ENCODE assay signal across 9 cellular contexts in genomic region chr21:17491716-17492414, GRCh38. TPM values are rescaled to one million over a fixed set of nuclear protein-coding genes. Genes with fewer than 3 reads are reported as not detected.
A peak's percentile ranks its signal among the peaks of the same experiment; 100 is the strongest.
DNase-seq lines count a peak whose midpoint lies in the region; ATAC-seq and TF ChIP-seq lines count a peak whose summit lies in the region.
"Had no signal": no experiment of that assay in that cellular context is flagged by ENCODE, and none has a peak within 500 bp of the region (broad histone marks: within the 10 kb centered on the region; RNA-seq: fewer than 3 reads in every experiment).

No MANE protein-coding gene starts in this region.

- H3K27me3 ChIP-seq in MG63 (no peaks in the 10 kb centered on the region; the same call in 1 of the 2 replicates), brain microvascular endothelial cell (replicated peaks) (no peaks in the 10 kb centered on the region), testis (no peaks in the 10 kb centered on the region)

- TF ChIP-seq POLR2A in testis (IDR thresholded peaks at IDR 0.05): no peak

- H3K27ac ChIP-seq in brain microvascular endothelial cell: peak overlapping the region; percentile 73
- no peak overlapping the region for H3K27ac ChIP-seq in testis

- ATAC-seq in GM18502 (IDR thresholded peaks at IDR 0.05; ENCODE audit: poor library complexity, unreplicated experiment) (peak; percentile 66), GM21576 (IDR thresholded peaks at IDR 0.05; ENCODE audit: unreplicated experiment) (no peak)
- ATAC-seq: WTC11 had no signal

- no peak for TF ChIP-seq CTCF in brain microvascular endothelial cell (IDR thresholded peaks at IDR 0.05; ENCODE audit: low read depth, low read length, missing control alignments)
- TF ChIP-seq CTCF in testis (IDR thresholded peaks at IDR 0.05): no peak

- H3K4me3 ChIP-seq in MG63 (no peak overlapping the region), brain microvascular endothelial cell (ENCODE audit: low read depth, low read length) (no peak overlapping the region), testis (no peak overlapping the region)

- in situ Hi-C loops in brain microvascular endothelial cell (cut with HindIII; ENCODE audit: low pct_ligation_motif_present, low sequenced_read_pairs): no loop called here

- H3K4me1 ChIP-seq in testis: no peaks in the 10 kb centered on the region

- no peaks in the 10 kb centered on the region for H3K9me3 ChIP-seq in MG63
- no peaks in the 10 kb centered on the region for H3K9me3 ChIP-seq in testis

- H3K36me3 ChIP-seq in MG63 (no peaks in the 10 kb centered on the region), brain microvascular endothelial cell (replicated peaks) (no peaks in the 10 kb centered on the region), testis (ENCODE audit: low read depth, missing control alignments) (no peaks in the 10 kb centered on the region)

- intact Hi-C loops in testis (cut with DNase I; ENCODE audit: low total_unique reads): no loop called here

- DNase-seq in MG63 (peak; percentile 84), brain microvascular endothelial cell (peak; percentile 98), renal cortical epithelial cell (ENCODE audit: low read depth) (peak; percentile 100), testis (no peak), NCI-H1930 (lab: John Stamatoyannopoulos, UW) (no peak), NCI-H1105 (lab: John Stamatoyannopoulos, UW) (no peak)

- WGBS in testis, 2 donors: 61 to 67% methylated on average over 7 of the region's 7 CpGs

RNA-seq across cellular contexts. Expression of gene CXADR, which starts 21.0 kb away (rescaled TPM):
- 0.12 and 2.7 TPM in 2 replicates for total RNA-seq in MG63 (2014; rRNA removed; shearing (Covaris generic); ENCODE audit: low replicate concordance)
- total RNA-seq in renal cortical epithelial cell: 49.0 and 86.1 TPM in 2 replicates
- total RNA-seq in testis: 10 to 100 TPM; 65.4 to 87.0 TPM
- polyA plus RNA-seq in testis (ENCODE audit: insufficient read depth, low read depth, low replicate concordance): 17.6 TPM

Comparison
In these comparisons a context has a peak if more than half of its experiments do, and no peak if none do; other contexts are left out.
1. DNase-seq: peak in MG63 (single experiment), brain microvascular endothelial cell (single experiment) and renal cortical epithelial cell (single experiment); none in testis (single experiment), NCI-H1930 (0 of 2) and NCI-H1105 (single experiment).
2. RNA of gene CXADR, which starts 21.0 kb away (total RNA-seq): 65.4 to 87.0 TPM in testis and 49.0 to 86.1 TPM in renal cortical epithelial cell; 0.12 to 2.7 TPM in MG63; every median in the first group is over 10 times any median in the second.